In genomic region chr19:54206030-54206830, GRCh38 we compare ENCODE assay signal across 11 cellular contexts. TPM values are rescaled to one million over a fixed set of nuclear protein-coding genes. Genes with fewer than 3 reads are reported as not detected.
DNase-seq lines count a peak whose midpoint lies in the region; ATAC-seq and TF ChIP-seq lines count a peak whose summit lies in the region.
"Had no signal": no experiment of that assay in that cellular context is flagged by ENCODE, and none has a peak within 500 bp of the region (broad histone marks: within the 10 kb centered on the region; RNA-seq: fewer than 3 reads in every experiment).

No MANE protein-coding gene starts in this region.

- H3K4me3 ChIP-seq in Peyer's patch (peak overlapping the region in 1 of 4 donors; percentile 11), iPS-20b (ENCODE audit: low read length) (no peak overlapping the region; the same call in 1 of the 2 replicates)

- CTCF ChIA-PET in activated CD4-positive, alpha-beta T cell treated with anti-CD3 and anti-CD28 coated beads for 36 hours (lab: Charles Lee) = interaction anchor here (1.7 kb wide), 1 partner anchor 17 kb away, joined by 5 read pairs; the partner anchor contains the start of gene MBOAT7

- peak overlapping the region; percentile 62 for H3K27ac Mint-ChIP-seq in activated CD4-positive, alpha-beta T cell treated with anti-CD3 and anti-CD28 coated beads for 36 hours
- peak overlapping the region; percentile 90 for H3K27ac Mint-ChIP-seq in stimulated activated effector memory CD8-positive, alpha-beta T cell treated with anti-CD3 and anti-CD28 coated beads, Interleukin-12 subunit alpha, Interleukin-12 subunit beta, amount 100 ng/mL, for 72 hours

- H3K9me3 ChIP-seq in Peyer's patch (no peaks in the 10 kb centered on the region), iPS-20b (ENCODE audit: insufficient read depth, low read depth, low read length) (no peaks in the 10 kb centered on the region)

- no peak for TF ChIP-seq CTCF in Peyer's patch (IDR thresholded peaks at IDR 0.05)

- no peaks in the 10 kb centered on the region for H3K9me3 Mint-ChIP-seq in activated CD4-positive, alpha-beta T cell treated with anti-CD3 and anti-CD28 coated beads for 36 hours (ENCODE audit: low read depth)
- H3K9me3 Mint-ChIP-seq in stimulated activated effector memory CD8-positive, alpha-beta T cell treated with anti-CD3 and anti-CD28 coated beads, Interleukin-12 subunit alpha, Interleukin-12 subunit beta, amount 100 ng/mL, for 72 hours = no peaks in the 10 kb centered on the region

- peaks cover 0 to 63% (median 0%) of the 10 kb centered on the region in 3 donors for H3K36me3 ChIP-seq in Peyer's patch
- peaks cover 78% of the 10 kb centered on the region for H3K36me3 ChIP-seq in iPS-20b (ENCODE audit: insufficient read depth, low read depth, low read length)

- no peak for TF ChIP-seq POLR2A in Peyer's patch (IDR thresholded peaks at IDR 0.05)

- peaks cover 80% of the 10 kb centered on the region for H3K36me3 Mint-ChIP-seq in activated CD4-positive, alpha-beta T cell treated with anti-CD3 and anti-CD28 coated beads for 36 hours (ENCODE audit: low read depth)
- H3K36me3 Mint-ChIP-seq in stimulated activated effector memory CD8-positive, alpha-beta T cell treated with anti-CD3 and anti-CD28 coated beads, Interleukin-12 subunit alpha, Interleukin-12 subunit beta, amount 100 ng/mL, for 72 hours = peaks cover 98% of the 10 kb centered on the region

- peak overlapping the region in 3 of 4 donors; percentile 38 to 87 (median 70) for H3K27ac ChIP-seq in Peyer's patch
- no peak overlapping the region for H3K27ac ChIP-seq in iPS-20b (ENCODE audit: low read length)

- POLR2A ChIA-PET in activated CD4-positive, alpha-beta T cell treated with anti-CD3 and anti-CD28 coated beads for 36 hours (lab: Charles Lee) = interaction anchor here (0.6 to 5.3 kb wide), 2 partner anchors 16 to 23 kb away, joined by 3 to 32 read pairs; partner anchors contain the start of genes MBOAT7 and TSEN34

- peaks cover 10 to 87% (median 35%) of the 10 kb centered on the region in 4 donors for H3K4me1 ChIP-seq in Peyer's patch
- H3K4me1 ChIP-seq in iPS-20b (ENCODE audit: insufficient read depth, low read length) = peaks cover 22% of the 10 kb centered on the region

- H3K4me3 Mint-ChIP-seq in activated CD4-positive, alpha-beta T cell treated with anti-CD3 and anti-CD28 coated beads for 36 hours = peak overlapping the region; percentile 97
- H3K4me3 Mint-ChIP-seq in stimulated activated effector memory CD8-positive, alpha-beta T cell treated with anti-CD3 and anti-CD28 coated beads, Interleukin-12 subunit alpha, Interleukin-12 subunit beta, amount 100 ng/mL, for 72 hours = peak overlapping the region; percentile 88

- intact Hi-C loops in activated CD4-positive, alpha-beta T cell treated with anti-CD3 and anti-CD28 coated beads for 36 hours (cut with DNase I, micrococcal nuclease) = no loop called here

- no peaks in the 10 kb centered on the region for H3K27me3 ChIP-seq in Peyer's patch
- H3K27me3 ChIP-seq in iPS-20b (ENCODE audit: insufficient read depth, low read length) = no peaks in the 10 kb centered on the region

- peaks cover 91% of the 10 kb centered on the region for H3K4me1 Mint-ChIP-seq in activated CD4-positive, alpha-beta T cell treated with anti-CD3 and anti-CD28 coated beads for 36 hours
- peaks cover 95% of the 10 kb centered on the region for H3K4me1 Mint-ChIP-seq in stimulated activated effector memory CD8-positive, alpha-beta T cell treated with anti-CD3 and anti-CD28 coated beads, Interleukin-12 subunit alpha, Interleukin-12 subunit beta, amount 100 ng/mL, for 72 hours

- no peak for ATAC-seq in activated CD4-positive, alpha-beta T cell treated with anti-CD3 and anti-CD28 coated beads for 36 hours
- no peak for ATAC-seq in stimulated activated effector memory CD8-positive, alpha-beta T cell treated with anti-CD3 and anti-CD28 coated beads, Interleukin-12 subunit alpha, Interleukin-12 subunit beta, amount 100 ng/mL, for 72 hours

- 0 out of 2 replicates have a peak overlapping the region, but pooled peaks have one; percentile 5 for H3K9ac ChIP-seq in iPS-20b (ENCODE audit: low read depth, low read length)

- no peaks in the 10 kb centered on the region for H3K27me3 Mint-ChIP-seq in activated CD4-positive, alpha-beta T cell treated with anti-CD3 and anti-CD28 coated beads for 36 hours

- no peak for DNase-seq in activated CD4-positive, alpha-beta T cell treated with anti-CD3 and anti-CD28 coated beads for 36 hours
- DNase-seq in activated CD4-positive, alpha-beta T cell treated with anti-CD3 and anti-CD28 coated beads for 48 hours = no peak
- DNase-seq in Peyer's patch = no peak
- DNase-seq in stimulated activated effector memory CD8-positive, alpha-beta T cell treated with anti-CD3 and anti-CD28 coated beads, Interleukin-12 subunit alpha, Interleukin-12 subunit beta, amount 100 ng/mL, for 72 hours (ENCODE audit: low spot score in 2 of 2) = no peak
- no peak for DNase-seq in NCI-H526 treated with DMSO at 0.1 percent for 48 hours (lab: John Stamatoyannopoulos, UW)
- no peak for DNase-seq in amygdala (lab: John Stamatoyannopoulos, UW)
- no peak for DNase-seq in RKO (ENCODE audit: low spot score)
- DNase-seq: DMS79 treated with DMSO at 0.1 percent for 48 hours; NCI-H1417 treated with DMSO at 0.1 percent for 48 hours; stimulated activated CD4-positive, alpha-beta T cell treated with anti-CD3 and anti-CD28 coated beads, Interleukin-1b, Interleukin-23, amount 100 ng/mL, for 48 hours had no signal

RNA-seq across cellular contexts. Expression of gene RPS9, which starts 5.6 kb away (rescaled TPM):
- total RNA-seq in activated CD4-positive, alpha-beta T cell treated with anti-CD3 and anti-CD28 coated beads for 36 hours = 1,000 to 10,000 TPM; 1,400 to 1,725 TPM
- total RNA-seq in Peyer's patch = 1,000 to 10,000 TPM in 2 of 4 donors, 100 to 1,000 TPM in 2; 712 to 1,604 (median 941) TPM

RNA-seq across cellular contexts. Expression of gene TSEN34, which starts 15.1 kb away (rescaled TPM):
- 10 to 100 TPM in 1 of 2 experiments, 1 to 10 TPM in 1; 8.3 to 12.1 TPM for total RNA-seq in activated CD4-positive, alpha-beta T cell treated with anti-CD3 and anti-CD28 coated beads for 36 hours
- 10 to 100 TPM; 29.7 to 50.4 (median 42.2) TPM for total RNA-seq in Peyer's patch

RNA-seq across cellular contexts. Expression of gene LILRB3, which starts 16.6 kb away (rescaled TPM):
- total RNA-seq in activated CD4-positive, alpha-beta T cell treated with anti-CD3 and anti-CD28 coated beads for 36 hours = not detected
- total RNA-seq in Peyer's patch = 10 to 100 TPM in 1 of 4 donors, 1 to 10 TPM in 2, not detected in 1; 3.1 to 16.5 (median 5.6) TPM

RNA-seq across cellular contexts. Expression of gene MBOAT7, which starts 16.9 kb away (rescaled TPM):
- total RNA-seq in activated CD4-positive, alpha-beta T cell treated with anti-CD3 and anti-CD28 coated beads for 36 hours = 10 to 100 TPM; 74.9 to 96.1 TPM
- total RNA-seq in Peyer's patch = 100 to 1,000 TPM in 3 of 4 donors, 10 to 100 TPM in 1; 85.8 to 370 (median 245) TPM

RNA-seq across cellular contexts. Expression of gene TMC4, which starts 33.3 kb away (rescaled TPM):
- under 1 TPM; 0.39 to 0.55 TPM for total RNA-seq in activated CD4-positive, alpha-beta T cell treated with anti-CD3 and anti-CD28 coated beads for 36 hours
- 100 to 1,000 TPM in 3 of 4 donors, 10 to 100 TPM in 1; 38.0 to 281 (median 232) TPM for total RNA-seq in Peyer's patch
